In genomic region chr1:214476958-214477870, GRCh38 we compare ENCODE assay signal across 13 cellular contexts.
DNase-seq lines count a peak whose midpoint lies in the region; ATAC-seq and TF ChIP-seq lines count a peak whose summit lies in the region.
"Had no signal": no experiment of that assay in that cellular context is flagged by ENCODE, and none has a peak within 500 bp of the region (broad histone marks: within the 10 kb centered on the region; RNA-seq: fewer than 3 reads in every experiment).

No MANE protein-coding gene starts in this region.

- H3K4me1 ChIP-seq in HUES48 (ENCODE audit: control insufficient read depth, insufficient read depth, low read length), result peaks cover 50% of the 10 kb centered on the region
- peaks cover 30% of the 10 kb centered on the region for H3K4me1 ChIP-seq in endodermal cell (ENCODE audit: control insufficient read depth, insufficient read depth, low read length)
- no peaks in the 10 kb centered on the region for H3K4me1 ChIP-seq in right lobe of liver

- no peaks in the 10 kb centered on the region for H3K36me3 ChIP-seq in HUES48 (ENCODE audit: control insufficient read depth, insufficient read depth, low read length)
- peaks cover 4% of the 10 kb centered on the region for H3K36me3 ChIP-seq in endodermal cell (ENCODE audit: control insufficient read depth, insufficient read depth, low read length)
- no peaks in the 10 kb centered on the region for H3K36me3 ChIP-seq in right lobe of liver

- H3K4me1 Mint-ChIP-seq in endodermal cell, result peaks cover 54% of the 10 kb centered on the region
- peaks cover 18% of the 10 kb centered on the region for H3K4me1 Mint-ChIP-seq in nephron

- H3K9me3 Mint-ChIP-seq in endodermal cell (no peaks in the 10 kb centered on the region), nephron (no peaks in the 10 kb centered on the region)
- H3K9me3 Mint-ChIP-seq: stimulated activated naive CD8-positive, alpha-beta T cell treated with anti-CD3 and anti-CD28 coated beads, Interleukin-15, Interleukin-2, amounts not matched to agents 100 ng/mL and 50 ng/mL, for 24 hours had no signal

- no peak for ATAC-seq in right lobe of liver
- no peak for ATAC-seq in GM18520 (IDR thresholded peaks at IDR 0.05; ENCODE audit: unreplicated experiment)
- ATAC-seq: body of pancreas had no signal

- intact Hi-C loops in right lobe of liver (cut with DNase I), result no loop called here

- H3K9me3 ChIP-seq in HUES48 (ENCODE audit: control insufficient read depth, insufficient read depth, low read length) (no peaks in the 10 kb centered on the region), endodermal cell (ENCODE audit: control insufficient read depth, low read length) (no peaks in the 10 kb centered on the region), right lobe of liver (no peaks in the 10 kb centered on the region)
- H3K9me3 ChIP-seq: body of pancreas had no signal

- 91 to 96% methylated on average over 7 of the region's 7 CpGs for WGBS in endodermal cell (ENCODE audit: insufficient coverage in 1 of 2, insufficient read length in 1 of 2), 2 experiments
- WGBS in right lobe of liver (ENCODE audit: insufficient coverage, low coverage, low lambda C conversion rate, missing lambda C conversion rate), result 65% methylated on average over 7 of the region's 7 CpGs

- H3K36me3 Mint-ChIP-seq in endodermal cell (ENCODE audit: low read depth) (no peaks in the 10 kb centered on the region), nephron (ENCODE audit: low read depth) (no peaks in the 10 kb centered on the region)

- H3K9ac ChIP-seq in HUES48 (ENCODE audit: low read depth, low read length) (no peak overlapping the region), endodermal cell (ENCODE audit: extremely low read depth, low read length, poor library complexity, severe bottlenecking) (no peak overlapping the region)

- H3K4me3 ChIP-seq in AG10803 (ENCODE audit: low read length) (no peak overlapping the region), HUES48 (ENCODE audit: low read depth, low read length) (no peak overlapping the region), endodermal cell (ENCODE audit: low read length) (peak overlapping the region; percentile 11), right lobe of liver (no peak overlapping the region)
- H3K4me3 ChIP-seq: body of pancreas had no signal

- H3K27me3 ChIP-seq in HUES48 (ENCODE audit: control insufficient read depth, insufficient read depth, low read length) (no peaks in the 10 kb centered on the region), endodermal cell (ENCODE audit: control insufficient read depth, insufficient read depth, low read length, poor library complexity, severe bottlenecking) (no peaks in the 10 kb centered on the region), right lobe of liver (no peaks in the 10 kb centered on the region)
- H3K27me3 ChIP-seq: body of pancreas had no signal

- DNase-seq in AG10803 (ENCODE audit: low read depth) (peak; percentile 99), endodermal cell (no peak), globus pallidus (ENCODE audit: low spot score) (no peak), right lobe of liver (no peak)
- DNase-seq in activated CD4-positive, alpha-beta T cell treated with anti-CD3 and anti-CD28 coated beads for 4 hours, result no peak
- DNase-seq: activated CD4-positive, alpha-beta T cell treated with anti-CD3 and anti-CD28 coated beads for 48 hours; OCI-M1; small intestine had no signal

- H3K27ac ChIP-seq in HUES48 (ENCODE audit: low read depth, low read length) (peak overlapping the region; percentile 82), endodermal cell (ENCODE audit: low read depth, low read length) (no peak overlapping the region), right lobe of liver (no peak overlapping the region)

- peak overlapping the region; percentile 42 for H3K27ac Mint-ChIP-seq in endodermal cell
- H3K27ac Mint-ChIP-seq in nephron, result peak overlapping the region; percentile 37 to 61 (median 57)
- H3K27ac Mint-ChIP-seq: stimulated activated naive CD8-positive, alpha-beta T cell treated with anti-CD3 and anti-CD28 coated beads, Interleukin-15, Interleukin-2, amounts not matched to agents 100 ng/mL and 50 ng/mL, for 24 hours had no signal

- H3K4me3 Mint-ChIP-seq in endodermal cell, result no peak overlapping the region
- no peak overlapping the region for H3K4me3 Mint-ChIP-seq in nephron
- H3K4me3 Mint-ChIP-seq: stimulated activated naive CD8-positive, alpha-beta T cell treated with anti-CD3 and anti-CD28 coated beads, Interleukin-15, Interleukin-2, amounts not matched to agents 100 ng/mL and 50 ng/mL, for 24 hours had no signal

- no peak for TF ChIP-seq POLR2A in right lobe of liver (IDR thresholded peaks at IDR 0.05)

- H3K27me3 Mint-ChIP-seq in endodermal cell (ENCODE audit: insufficient read depth) (no peaks in the 10 kb centered on the region), nephron (ENCODE audit: low read depth) (peaks cover 4% of the 10 kb centered on the region)

- TF ChIP-seq CTCF in AG10803 (conservative IDR thresholded peaks at IDR 0.05; ENCODE audit: low read length) (no peak), endodermal cell (conservative IDR thresholded peaks at IDR 0.05) (no peak), nephron (IDR thresholded peaks at IDR 0.05; ENCODE audit: unreplicated experiment in 3 of 3) (no peak), right lobe of liver (IDR thresholded peaks at IDR 0.05) (no peak)
